In genomic region chr6:18528084-18528743, GRCh38 we compare ENCODE assay signal across 9 cellular contexts.
A peak's percentile ranks its signal among the peaks of the same experiment; 100 is the strongest.
DNase-seq lines count a peak whose midpoint lies in the region; ATAC-seq, FAIRE-seq and TF ChIP-seq lines count a peak whose summit lies in the region.
"Had no signal": no experiment of that assay in that cellular context is flagged by ENCODE, and none has a peak within 500 bp of the region (broad histone marks: within the 10 kb centered on the region; RNA-seq: fewer than 3 reads in every experiment).

No MANE protein-coding gene starts in this region.

- no peaks in the 10 kb centered on the region for H3K79me1 ChIP-seq in H1 (ENCODE audit: low read depth, low read length)

- no peak overlapping the region for H3K56ac ChIP-seq in H1 (replicated peaks; ENCODE audit: insufficient read length, low read depth, low read length)

- no peak for TF ChIP-seq EP300 in H1 (IDR thresholded peaks at IDR 0.05; ENCODE audit: borderline replicate concordance in 1 of 2, low read depth in 2 of 2, low read length in 2 of 2)

- H3F3A ChIP-seq in smooth muscle cell (ENCODE audit: low read depth): no peaks in the 10 kb centered on the region

- H3K79me2 ChIP-seq in H1 (ENCODE audit: control insufficient read depth in 1 of 2, insufficient read depth in 2 of 2, low read length in 2 of 2) (no peaks in the 10 kb centered on the region), smooth muscle cell (ENCODE audit: low read depth) (no peaks in the 10 kb centered on the region)

- CTCF ChIA-PET in H1 (lab: Charles Lee; ENCODE audit: partially characterized antibody): interaction anchor here (0.6 to 2.3 kb wide), 14 partner anchors 12 to 626 kb away, joined by 3 to 5 read pairs (median 3); no protein-coding TSS in a partner anchor

- H3K4me3 ChIP-seq in H1 (ENCODE audit: extremely low read depth in 1 of 4, insufficient read depth in 2 of 4, low read depth in 3 of 4, low read length in 4 of 4) (no peak overlapping the region), smooth muscle cell (no peak overlapping the region), thyroid gland (replicated peaks in 1 of 3) (no peak overlapping the region)

- peak in 1 of 2 experiments; percentile 36; a peak in 3 of 4 replicates for TF ChIP-seq RAD21 in H1 (IDR thresholded peaks at IDR 0.05 in 1 of 2, conservative IDR thresholded peaks at IDR 0.05 in 1 of 2; ENCODE audit: low read depth in 2 of 2, low read length in 2 of 2)

- DNase-seq in NOMO-1 treated with DMSO at 0.1 percent for 48 hours (lab: John Stamatoyannopoulos, UW; ENCODE audit: unreplicated experiment) (peak; percentile 50), NOMO-1 treated with dmso at 0.1 percent for 144 hours (lab: John Stamatoyannopoulos, UW; ENCODE audit: unreplicated experiment) (no peak), NCI-H69 (lab: John Stamatoyannopoulos, UW) (peak; percentile 69), H1 (ENCODE audit: low read depth in 1 of 2, low spot score in 2 of 2) (no peak), smooth muscle cell (lab: John Stamatoyannopoulos, UW; ENCODE audit: unreplicated experiment) (no peak), glomerular visceral epithelial cell (ENCODE audit: extremely low spot score) (no peak), thyroid gland (no peak)
- DNase-seq: CD4-positive, CD25-positive, alpha-beta regulatory T cell had no signal

- no peaks in the 10 kb centered on the region for H3K36me3 ChIP-seq in H1 (ENCODE audit: control insufficient read depth in 2 of 4, insufficient read depth in 4 of 4, low read length in 3 of 4)
- H3K36me3 ChIP-seq in smooth muscle cell (ENCODE audit: low read depth): no peaks in the 10 kb centered on the region
- no peaks in the 10 kb centered on the region for H3K36me3 ChIP-seq in thyroid gland

- 80% methylated on average over 3 of the region's 3 CpGs; no CpG with 5 or more reads in 1 of the 2 experiments for whole genome bisulfite sequencing in H1 (ENCODE audit: extremely low coverage in 1 of 2, insufficient coverage in 1 of 2, insufficient read length in 1 of 2, insufficient replicate concordance in 2 of 2, low coverage in 1 of 2, low lambda C conversion rate in 2 of 2, missing lambda C conversion rate in 1 of 2), 2 experiments
- 61% methylated on average over 3 of the region's 3 CpGs for WGBS in smooth muscle cell (ENCODE audit: low lambda C conversion rate)
- WGBS in thyroid gland, 2 donors: 54 to 64% methylated on average over 3 of the region's 3 CpGs

- H3K27me3 ChIP-seq in H1 (replicated peaks in 1 of 4; ENCODE audit: control insufficient read depth in 3 of 4, extremely low read depth in 1 of 4, insufficient read depth in 3 of 4, low read length in 3 of 4) (no peaks in the 10 kb centered on the region), smooth muscle cell (ENCODE audit: low read depth) (no peaks in the 10 kb centered on the region), thyroid gland (no peaks in the 10 kb centered on the region)

- intact Hi-C loops in thyroid gland (cut with DNase I): no loop called here

- H3K9me3 ChIP-seq in H1 (ENCODE audit: insufficient read depth in 2 of 2, low read depth in 1 of 2, low read length in 1 of 2): no peaks in the 10 kb centered on the region
- no peaks in the 10 kb centered on the region for H3K9me3 ChIP-seq in smooth muscle cell (replicated peaks; ENCODE audit: low read depth)
- no peaks in the 10 kb centered on the region for H3K9me3 ChIP-seq in thyroid gland

- H4K20me1 ChIP-seq in H1 (replicated peaks in 1 of 2; ENCODE audit: control insufficient read depth in 1 of 2, insufficient read depth in 2 of 2, low read length in 2 of 2) (no peaks in the 10 kb centered on the region), smooth muscle cell (ENCODE audit: low read depth) (no peaks in the 10 kb centered on the region)

- no peak overlapping the region for H3K18ac ChIP-seq in H1 (ENCODE audit: extremely low read depth, low read length)

- no peak overlapping the region for H4K8ac ChIP-seq in H1 (ENCODE audit: extremely low read depth, insufficient read depth, low read length)

- no peak for ATAC-seq in GM19035 (IDR thresholded peaks at IDR 0.05; ENCODE audit: unreplicated experiment)

- no peak; a peak in 1 of 4 replicates for TF ChIP-seq CTCF in H1 (IDR thresholded peaks at IDR 0.05; ENCODE audit: control extremely low read depth in 1 of 3, insufficient read depth in 1 of 3, low read depth in 1 of 3, low read length in 3 of 3)
- TF ChIP-seq CTCF in smooth muscle cell (IDR thresholded peaks at IDR 0.05; ENCODE audit: borderline replicate concordance, insufficient read depth, poor library complexity, severe bottlenecking): peak; percentile 41
- peak in 3 of 6 experiments; percentile 53 to 65 (median 62) for TF ChIP-seq CTCF in thyroid gland (IDR thresholded peaks at IDR 0.05)

- H3K9ac ChIP-seq in H1 (replicated peaks in 1 of 4; ENCODE audit: extremely low read depth in 1 of 4, low read depth in 3 of 4, low read length in 3 of 4) (no peak overlapping the region; a peak in 1 of 7 replicates), smooth muscle cell (ENCODE audit: low read depth) (no peak overlapping the region)

- H3K23ac ChIP-seq in H1 (ENCODE audit: insufficient read length): no peak overlapping the region

- no peak overlapping the region for H2BK5ac ChIP-seq in H1 (ENCODE audit: low read depth, low read length)

- POLR2A ChIA-PET in H1 (lab: Charles Lee; ENCODE audit: partially characterized antibody): no interaction called here

- H2AFZ ChIP-seq in H1 (ENCODE audit: low read length) (no peak overlapping the region), smooth muscle cell (ENCODE audit: low read depth) (no peak overlapping the region)

- FAIRE-seq in H1 (lab: Jason Lieb, UNC): peak; percentile 36

- H3K14ac ChIP-seq in H1 (ENCODE audit: insufficient read length): no peak overlapping the region

- H2BK120ac ChIP-seq in H1 (replicated peaks; ENCODE audit: low read depth, low read length): no peak overlapping the region

- no peak overlapping the region for H3K4ac ChIP-seq in H1 (replicated peaks; ENCODE audit: insufficient read length, low read depth, low read length)

- TF ChIP-seq POLR2A in H1 (IDR thresholded peaks at IDR 0.05; ENCODE audit: control extremely low read depth in 1 of 2, low read depth in 2 of 2, low read length in 2 of 2) (no peak), thyroid gland (IDR thresholded peaks at IDR 0.05) (no peak)

- H2AK5ac ChIP-seq in H1 (ENCODE audit: low read depth, low read length): no peak overlapping the region

- no peak overlapping the region for H4K5ac ChIP-seq in H1 (ENCODE audit: insufficient read length, low read depth, low read length)

- no peak overlapping the region for H2BK15ac ChIP-seq in H1 (ENCODE audit: low read length)

- H3K4me2 ChIP-seq in H1 (ENCODE audit: insufficient read depth in 1 of 2, low read depth in 2 of 2, low read length in 2 of 2): no peak overlapping the region
- H3K4me2 ChIP-seq in smooth muscle cell: no peak overlapping the region

- H4K91ac ChIP-seq in H1 (replicated peaks; ENCODE audit: insufficient read length, low read length): no peak overlapping the region

- no peak overlapping the region for H2BK20ac ChIP-seq in H1 (ENCODE audit: low read length)

- peaks cover 0 to 4% (median 0%) of the 10 kb centered on the region in 4 experiments; a peak in 1 of 7 replicates for H3K4me1 ChIP-seq in H1 (replicated peaks in 1 of 4; ENCODE audit: control insufficient read depth in 3 of 4, insufficient read depth in 4 of 4, low read length in 3 of 4)
- no peaks in the 10 kb centered on the region for H3K4me1 ChIP-seq in smooth muscle cell (ENCODE audit: low read depth)
- no peaks in the 10 kb centered on the region for H3K4me1 ChIP-seq in thyroid gland

- no peaks in the 10 kb centered on the region for H3K23me2 ChIP-seq in H1 (ENCODE audit: low read depth, low read length)

- H2BK12ac ChIP-seq in H1 (ENCODE audit: low read depth, low read length): no peak overlapping the region

- H3K27ac ChIP-seq in H1 (ENCODE audit: low read depth, low read length) (no peak overlapping the region), smooth muscle cell (ENCODE audit: low read depth) (no peak overlapping the region), thyroid gland (no peak overlapping the region)

TF ChIP-seq in H1, 55 proteins besides CTCF, POLR2A, EP300 and RAD21:
- TF ChIP-seq RNF2 (IDR thresholded peaks at IDR 0.05; ENCODE audit: borderline replicate concordance, low read depth, low read length, missing control alignments, poor library complexity, severe bottlenecking) (no peak), CHD1 (IDR thresholded peaks at IDR 0.05; ENCODE audit: low read depth, low read length) (no peak), HDAC6 (IDR thresholded peaks at IDR 0.05; ENCODE audit: low read depth, low read length) (no peak), SUZ12 (IDR thresholded peaks at IDR 0.05; ENCODE audit: low read length) (no peak), ATF2 (IDR thresholded peaks at IDR 0.05; ENCODE audit: low read length) (no peak), MAFK (IDR thresholded peaks at IDR 0.05; ENCODE audit: low read depth, low read length) (no peak), TEAD4 (IDR thresholded peaks at IDR 0.05; ENCODE audit: low read depth, low read length) (no peak), SP2 (IDR thresholded peaks at IDR 0.05; ENCODE audit: low read length) (no peak), ASH2L (IDR thresholded peaks at IDR 0.05; ENCODE audit: low read length) (no peak), HDAC2 (IDR thresholded peaks at IDR 0.05; ENCODE audit: borderline replicate concordance in 1 of 2, low read depth in 2 of 2, low read length in 2 of 2) (no peak), CEBPB (IDR thresholded peaks at IDR 0.05; ENCODE audit: low read depth, low read length) (no peak), ATF3 (IDR thresholded peaks at IDR 0.05; ENCODE audit: insufficient read depth, low read depth, low read length) (no peak)

Comparison
In these comparisons a context has a peak if more than half of its experiments do, and no peak if none do; other contexts are left out.
1. DNase-seq: peak in NOMO-1 treated with DMSO at 0.1 percent for 48 hours (single experiment) and NCI-H69 (single experiment); none in NOMO-1 treated with dmso at 0.1 percent for 144 hours (single experiment), H1 (0 of 2), smooth muscle cell (single experiment), glomerular visceral epithelial cell (single experiment) and thyroid gland (0 of 2).